1 cellular context compared by ENCODE assay signal in genomic region chr20:53081916-53082863, GRCh38.
TF ChIP-seq lines count a peak whose summit lies in the region.

No MANE protein-coding gene starts in this region.

TF ChIP-seq in HepG2, 621 proteins besides CTCF, POLR2A, EP300 and RAD21 (continued from another document and continues in another):
- TF ChIP-seq RNF219 (CRISPR knock-in tag; IDR thresholded peaks at IDR 0.05) (peak; percentile 54; the same call in 1 of the 2 replicates), ZNF264 (CRISPR knock-in tag; IDR thresholded peaks at IDR 0.05) (no peak), KAT7 (CRISPR knock-in tag; IDR thresholded peaks at IDR 0.05; ENCODE audit: borderline replicate concordance) (no peak), REST (IDR thresholded peaks at IDR 0.05; ENCODE audit: borderline replicate concordance in 1 of 2, low read depth in 1 of 2, low read length in 2 of 2) (no peak), ZNF317 (CRISPR knock-in tag; IDR thresholded peaks at IDR 0.05) (no peak), ZNF747 (CRISPR knock-in tag; IDR thresholded peaks at IDR 0.05; ENCODE audit: borderline replicate concordance) (no peak), POGK (CRISPR knock-in tag; conservative IDR thresholded peaks at IDR 0.05) (no peak), HOMEZ (CRISPR knock-in tag; IDR thresholded peaks at IDR 0.05; ENCODE audit: low read depth) (peak; percentile 84), CENPX (CRISPR knock-in tag; IDR thresholded peaks at IDR 0.05) (no peak), DNMT3B (CRISPR knock-in tag; conservative IDR thresholded peaks at IDR 0.05) (peak; percentile 68; the same call in 1 of the 2 replicates), ZNF773 (CRISPR knock-in tag; IDR thresholded peaks at IDR 0.05; ENCODE audit: borderline replicate concordance) (no peak), NR2F6 (IDR thresholded peaks at IDR 0.05) (peak; percentile 82), NR2F6 (CRISPR knock-in tag; IDR thresholded peaks at IDR 0.05) (peak; percentile 83), CCDC6 (CRISPR knock-in tag; IDR thresholded peaks at IDR 0.05) (no peak), ZNF501 (CRISPR knock-in tag; IDR thresholded peaks at IDR 0.05) (no peak), TOPORS (CRISPR knock-in tag; IDR thresholded peaks at IDR 0.05) (no peak), HES4 (CRISPR knock-in tag; IDR thresholded peaks at IDR 0.05; ENCODE audit: borderline replicate concordance) (no peak), PCBP2 (optimal IDR thresholded peaks at IDR 0.05; ENCODE audit: low read depth, low read length, poor library complexity, severe bottlenecking) (no peak), ZBTB21 (CRISPR knock-in tag; IDR thresholded peaks at IDR 0.05) (peak; percentile 76; the same call in 1 of the 2 replicates), CSRNP2 (CRISPR knock-in tag; conservative IDR thresholded peaks at IDR 0.05; ENCODE audit: low read depth) (no peak), ZNF660 (CRISPR knock-in tag; IDR thresholded peaks at IDR 0.05; ENCODE audit: borderline replicate concordance, low read depth) (no peak), ZNF7 (CRISPR knock-in tag; IDR thresholded peaks at IDR 0.05) (peak; percentile 37; the same call in 1 of the 2 replicates), FOXP4 (CRISPR knock-in tag; IDR thresholded peaks at IDR 0.05) (peak; percentile 91), CC2D1A (CRISPR knock-in tag; IDR thresholded peaks at IDR 0.05) (no peak), DBP (CRISPR knock-in tag; IDR thresholded peaks at IDR 0.05; ENCODE audit: not compliant biosample characterization) (no peak), ZNF17 (CRISPR knock-in tag; IDR thresholded peaks at IDR 0.05) (no peak), ZNF557 (CRISPR knock-in tag; IDR thresholded peaks at IDR 0.05) (0 out of 2 replicates have a peak, but pooled peaks have one; percentile 46), KLF11 (CRISPR knock-in tag; IDR thresholded peaks at IDR 0.05) (peak; percentile 94; the same call in 1 of the 2 replicates), TMF1 (CRISPR knock-in tag; IDR thresholded peaks at IDR 0.05; ENCODE audit: low read depth) (no peak), ZNF569 (CRISPR knock-in tag; IDR thresholded peaks at IDR 0.05; ENCODE audit: borderline replicate concordance) (no peak), ZNF484 (CRISPR knock-in tag; IDR thresholded peaks at IDR 0.05; ENCODE audit: borderline replicate concordance, low read depth) (no peak), STAT6 (CRISPR knock-in tag; IDR thresholded peaks at IDR 0.05; ENCODE audit: borderline replicate concordance) (no peak; the same call in 1 of the 2 replicates), KDM6A (CRISPR knock-in tag; IDR thresholded peaks at IDR 0.05; ENCODE audit: low read depth) (peak; percentile 60; the same call in 1 of the 2 replicates), JDP2 (CRISPR knock-in tag; IDR thresholded peaks at IDR 0.05; ENCODE audit: borderline replicate concordance) (no peak; the same call in 1 of the 2 replicates), HCFC1 (IDR thresholded peaks at IDR 0.05; ENCODE audit: low read depth, low read length) (no peak), ZBTB38 (CRISPR knock-in tag; IDR thresholded peaks at IDR 0.05) (no peak), MTA1 (CRISPR knock-in tag; IDR thresholded peaks at IDR 0.05; ENCODE audit: borderline replicate concordance) (no peak), HHEX (CRISPR knock-in tag; IDR thresholded peaks at IDR 0.05) (peak; percentile 66), KDM5A (IDR thresholded peaks at IDR 0.05; ENCODE audit: borderline replicate concordance, low read length) (no peak; the same call in 1 of the 2 replicates), CBFB (CRISPR knock-in tag; IDR thresholded peaks at IDR 0.05) (peak; percentile 66; the same call in 1 of the 2 replicates), HNRNPLL (IDR thresholded peaks at IDR 0.05; ENCODE audit: low read depth, low read length, poor library complexity, severe bottlenecking) (no peak), ZBTB7B (CRISPR knock-in tag; IDR thresholded peaks at IDR 0.05) (0 out of 2 replicates have a peak, but pooled peaks have one; percentile 49), ZSCAN22 (CRISPR knock-in tag; IDR thresholded peaks at IDR 0.05) (no peak)
